39 cellular contexts compared by ENCODE assay signal in the genomic region with DNA sequence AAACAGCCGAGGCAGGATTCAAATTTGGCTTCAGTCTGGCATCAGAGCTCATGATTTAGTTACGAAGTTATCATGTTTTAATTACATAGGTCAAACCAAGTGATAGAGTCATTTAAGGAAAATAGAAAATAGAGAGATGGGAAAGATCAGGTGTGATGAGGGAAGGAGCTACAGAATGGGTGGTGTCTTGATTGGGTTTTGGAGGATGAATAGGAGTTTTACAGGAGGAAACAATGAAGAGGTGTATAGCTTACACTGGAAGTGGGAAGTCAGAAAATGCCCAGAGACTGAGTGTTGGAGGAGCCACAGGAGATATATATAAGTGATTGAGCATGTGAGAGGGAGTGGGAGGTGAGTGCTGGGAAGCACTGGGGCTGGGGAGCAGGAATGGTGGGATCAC.
"Had no signal": no experiment of that assay in that cellular context is flagged by ENCODE, and none has a peak within 500 bp of the region (broad histone marks: within the 10 kb centered on the region; RNA-seq: fewer than 3 reads in every experiment).

No MANE protein-coding gene starts in this region.

- H3K4me1 Mint-ChIP-seq: activated naive CD4-positive, alpha-beta T cell treated with anti-CD3 and anti-CD28 coated beads, Interleukin-2, amount 10 ng/mL, durations not matched to agents 7 days and 5 days; activated naive CD4-positive, alpha-beta T cell treated with anti-CD3 and anti-CD28 coated beads, Interleukin-2, amount 50 U/mL, for 24 hours; activated naive CD8-positive, alpha-beta T cell treated with anti-CD3 and anti-CD28 coated beads for 36 hours; activated naive CD8-positive, alpha-beta T cell treated with anti-CD3 and anti-CD28 coated beads, Interleukin-2, amount 10 ng/mL, durations not matched to agents 7 days and 5 days; activated naive CD8-positive, alpha-beta T cell treated with anti-CD3 and anti-CD28 coated beads, Interleukin-2, amount 50 U/mL, for 24 hours; activated T-helper 17 cell treated with anti-CD3 and anti-CD28 coated beads, Interleukin-2, amount 50 U/mL, for 72 hours; central memory CD8-positive, alpha-beta T cell had no signal

- H3K27ac ChIP-seq: adrenal gland, ascending aorta, body of pancreas, brain microvascular endothelial cell, breast epithelium, cardiac muscle cell had no signal

- H3K27me3 Mint-ChIP-seq: activated naive CD4-positive, alpha-beta T cell treated with anti-CD3 and anti-CD28 coated beads, Interleukin-2, amount 50 U/mL, for 24 hours; activated T-helper 17 cell treated with anti-CD3 and anti-CD28 coated beads, Interleukin-2, amount 50 U/mL, for 72 hours had no signal

- H3K4me3 ChIP-seq: adrenal gland, ascending aorta, body of pancreas, breast epithelium, cardiac muscle cell had no signal

- DNase-seq: activated effector memory CD4-positive, alpha-beta T cell treated with anti-CD3 and anti-CD28 coated beads, Interleukin-2, amount 50 U/mL, for 16 hours; activated effector memory CD4-positive, alpha-beta T cell treated with Interleukin-2 at 50 U/mL for 16 hours; activated gamma-delta T cell; activated gamma-delta T cell treated with Interleukin-2 at 50 U/mL for 16 hours; activated naive CD4-positive, alpha-beta T cell; activated naive CD4-positive, alpha-beta T cell treated with anti-CD3 and anti-CD28 coated beads for 36 hours; activated naive CD4-positive, alpha-beta T cell treated with anti-CD3 and anti-CD28 coated beads, Interleukin-2, amount 10 ng/mL, durations not matched to agents 7 days and 5 days; activated naive CD4-positive, alpha-beta T cell treated with anti-CD3 and anti-CD28 coated beads, Interleukin-2, amount 50 U/mL, for 16 hours; activated naive CD4-positive, alpha-beta T cell treated with Interleukin-2 at 50 U/mL for 16 hours; activated naive CD8-positive, alpha-beta T cell treated with anti-CD3 and anti-CD28 coated beads for 36 hours; activated naive CD8-positive, alpha-beta T cell treated with anti-CD3 and anti-CD28 coated beads, Interleukin-2, amount 10 ng/mL, durations not matched to agents 7 days and 5 days; activated naive CD8-positive, alpha-beta T cell treated with anti-CD3 and anti-CD28 coated beads, Interleukin-2, amount 50 U/mL, for 24 hours; activated T-cell treated with anti-CD3 and anti-CD28 coated beads, Interleukin-2, amount 50 U/mL, for 4 hours; activated T-cell treated with anti-CD3 and anti-CD28 coated beads, Interleukin-2, amount 50 U/mL, for 48 hours; activated T-cell treated with anti-CD3 and anti-CD28 coated beads, Interleukin-2, amount 50 U/mL, for 72 hours; adrenal gland; amniotic stem cell; amygdala; anterior cingulate cortex; aorta; body of pancreas; brain microvascular endothelial cell; caudate nucleus; central memory CD4-positive, alpha-beta T cell; cerebellar nuclear complex had no signal

- FAIRE-seq: astrocyte, bronchial epithelial cell, colon had no signal

- H3K36me3 ChIP-seq: adrenal gland, ascending aorta, brain microvascular endothelial cell, breast epithelium, cardiac muscle cell had no signal

- H3K27ac Mint-ChIP-seq: activated naive CD4-positive, alpha-beta T cell treated with anti-CD3 and anti-CD28 coated beads for 36 hours; activated naive CD4-positive, alpha-beta T cell treated with anti-CD3 and anti-CD28 coated beads, Interleukin-2, amount 10 ng/mL, durations not matched to agents 7 days and 5 days; activated naive CD4-positive, alpha-beta T cell treated with anti-CD3 and anti-CD28 coated beads, Interleukin-2, amount 50 U/mL, for 24 hours; activated naive CD4-positive, alpha-beta T cell treated with anti-CD3 and anti-CD28 coated beads, Interleukin-2, amount 50 U/mL, for 72 hours; activated naive CD8-positive, alpha-beta T cell; activated naive CD8-positive, alpha-beta T cell treated with anti-CD3 and anti-CD28 coated beads for 36 hours; activated naive CD8-positive, alpha-beta T cell treated with anti-CD3 and anti-CD28 coated beads, Interleukin-2, amount 10 ng/mL, durations not matched to agents 7 days and 5 days; activated naive CD8-positive, alpha-beta T cell treated with anti-CD3 and anti-CD28 coated beads, Interleukin-2, amount 50 U/mL, for 24 hours; activated T-cell treated with anti-CD3 and anti-CD28 coated beads, Interleukin-2, amount 50 U/mL, for 72 hours; activated T-helper 1 cell treated with anti-CD3 and anti-CD28 coated beads, Interleukin-12 subunit alpha, Interleukin-12 subunit beta, Interleukin-2, Interleukin-4 antibody, amounts not matched to agents 30 ng/mL and 10 ng/mL and 1 ng/mL, durations not matched to agents 14 hours and 24 hours and 36 hours; activated T-helper 17 cell treated with anti-CD3 and anti-CD28 coated beads, Interleukin-2, amount 50 U/mL, for 72 hours; activated T-helper 2 cell treated with anti-CD3 and anti-CD28 coated beads, Interferon-gamma antibody, Interleukin-2, Interleukin-4, amounts not matched to agents 10 μg/mL and 5 μg/mL and 100 μg/mL, durations not matched to agents 14 hours and 24 hours and 36 hours; brain had no signal

- ATAC-seq: activated naive CD4-positive, alpha-beta T cell treated with anti-CD3 and anti-CD28 coated beads, Interleukin-2, amount 50 U/mL, for 72 hours; activated naive CD8-positive, alpha-beta T cell treated with anti-CD3 and anti-CD28 coated beads, Interleukin-2, amount 50 U/mL, for 24 hours; activated T-cell treated with anti-CD3 and anti-CD28 coated beads, Interleukin-2, amount 50 U/mL, for 4 hours; activated T-cell treated with anti-CD3 and anti-CD28 coated beads, Interleukin-2, amount 50 U/mL, for 72 hours; activated T-helper 17 cell treated with anti-CD3 and anti-CD28 coated beads, Interleukin-2, amount 50 U/mL, for 72 hours; body of pancreas had no signal

- H3K9me3 Mint-ChIP-seq: activated naive CD4-positive, alpha-beta T cell treated with anti-CD3 and anti-CD28 coated beads for 36 hours; activated naive CD4-positive, alpha-beta T cell treated with anti-CD3 and anti-CD28 coated beads, Interleukin-2, amount 10 ng/mL, durations not matched to agents 7 days and 5 days; activated naive CD4-positive, alpha-beta T cell treated with anti-CD3 and anti-CD28 coated beads, Interleukin-2, amount 50 U/mL, for 24 hours; activated naive CD4-positive, alpha-beta T cell treated with anti-CD3 and anti-CD28 coated beads, Interleukin-2, amount 50 U/mL, for 72 hours; activated naive CD8-positive, alpha-beta T cell treated with anti-CD3 and anti-CD28 coated beads for 36 hours; activated naive CD8-positive, alpha-beta T cell treated with anti-CD3 and anti-CD28 coated beads, Interleukin-2, amount 10 ng/mL, durations not matched to agents 7 days and 5 days; activated naive CD8-positive, alpha-beta T cell treated with anti-CD3 and anti-CD28 coated beads, Interleukin-2, amount 50 U/mL, for 24 hours; activated T-cell treated with anti-CD3 and anti-CD28 coated beads, Interleukin-2, amount 50 U/mL, for 72 hours; activated T-helper 1 cell treated with anti-CD3 and anti-CD28 coated beads, Interleukin-12 subunit alpha, Interleukin-12 subunit beta, Interleukin-2, Interleukin-4 antibody, amounts not matched to agents 30 ng/mL and 10 ng/mL and 1 ng/mL, durations not matched to agents 14 hours and 24 hours and 36 hours; activated T-helper 17 cell treated with anti-CD3 and anti-CD28 coated beads, Interleukin-2, amount 50 U/mL, for 72 hours; activated T-helper 2 cell treated with anti-CD3 and anti-CD28 coated beads, Interferon-gamma antibody, Interleukin-2, Interleukin-4, amounts not matched to agents 10 μg/mL and 5 μg/mL and 100 μg/mL, durations not matched to agents 14 hours and 24 hours and 36 hours had no signal

- H3K4me3 Mint-ChIP-seq: activated naive CD4-positive, alpha-beta T cell treated with anti-CD3 and anti-CD28 coated beads for 36 hours; activated naive CD4-positive, alpha-beta T cell treated with anti-CD3 and anti-CD28 coated beads, Interleukin-2, amount 10 ng/mL, durations not matched to agents 7 days and 5 days; activated naive CD4-positive, alpha-beta T cell treated with anti-CD3 and anti-CD28 coated beads, Interleukin-2, amount 50 U/mL, for 24 hours; activated naive CD8-positive, alpha-beta T cell; activated naive CD8-positive, alpha-beta T cell treated with anti-CD3 and anti-CD28 coated beads for 36 hours; activated naive CD8-positive, alpha-beta T cell treated with anti-CD3 and anti-CD28 coated beads, Interleukin-2, amount 10 ng/mL, durations not matched to agents 7 days and 5 days; activated naive CD8-positive, alpha-beta T cell treated with anti-CD3 and anti-CD28 coated beads, Interleukin-2, amount 50 U/mL, for 24 hours; activated T-cell treated with anti-CD3 and anti-CD28 coated beads, Interleukin-2, amount 50 U/mL, for 4 hours; activated T-cell treated with anti-CD3 and anti-CD28 coated beads, Interleukin-2, amount 50 U/mL, for 72 hours; activated T-helper 1 cell treated with anti-CD3 and anti-CD28 coated beads, Interleukin-12 subunit alpha, Interleukin-12 subunit beta, Interleukin-2, Interleukin-4 antibody, amounts not matched to agents 30 ng/mL and 10 ng/mL and 1 ng/mL, durations not matched to agents 14 hours and 24 hours and 36 hours; activated T-helper 17 cell treated with anti-CD3 and anti-CD28 coated beads, Interleukin-2, amount 50 U/mL, for 72 hours; brain; central memory CD8-positive, alpha-beta T cell had no signal

- H3K9me3 ChIP-seq: adrenal gland, ascending aorta, body of pancreas, breast epithelium had no signal

- H3K36me3 Mint-ChIP-seq: activated naive CD4-positive, alpha-beta T cell treated with anti-CD3 and anti-CD28 coated beads, Interleukin-2, amount 10 ng/mL, durations not matched to agents 7 days and 5 days; activated naive CD4-positive, alpha-beta T cell treated with anti-CD3 and anti-CD28 coated beads, Interleukin-2, amount 50 U/mL, for 24 hours; activated naive CD4-positive, alpha-beta T cell treated with anti-CD3 and anti-CD28 coated beads, Interleukin-2, amount 50 U/mL, for 72 hours; activated naive CD8-positive, alpha-beta T cell; activated naive CD8-positive, alpha-beta T cell treated with anti-CD3 and anti-CD28 coated beads for 36 hours; activated naive CD8-positive, alpha-beta T cell treated with anti-CD3 and anti-CD28 coated beads, Interleukin-2, amount 10 ng/mL, durations not matched to agents 7 days and 5 days; brain had no signal

- H3K4me1 ChIP-seq: adrenal gland, ascending aorta, body of pancreas, breast epithelium had no signal

- H3K27me3 ChIP-seq: adrenal gland, ascending aorta, body of pancreas, brain microvascular endothelial cell, breast epithelium, cardiac muscle cell had no signal
